In the genomic region with DNA sequence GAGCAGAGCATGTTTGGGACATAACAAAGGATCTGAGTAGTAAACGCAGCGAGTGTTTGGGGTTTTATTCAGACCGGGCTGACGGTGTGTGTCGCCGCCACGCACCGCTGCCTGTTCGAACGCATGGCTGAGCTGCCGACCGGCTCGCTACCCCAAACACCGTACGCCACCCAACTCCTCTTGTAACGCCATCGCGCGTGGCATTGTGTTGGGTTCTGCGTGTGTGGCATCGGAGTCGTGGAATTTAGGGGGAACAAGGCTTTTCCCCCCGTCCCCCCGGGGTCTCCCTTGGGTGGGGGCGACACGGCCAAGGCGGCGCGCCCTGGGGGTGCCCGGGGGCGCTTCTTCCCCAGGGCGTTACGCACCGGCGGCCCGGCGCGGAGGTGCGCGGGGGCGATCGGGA, we compare ENCODE assay signal across 2 cellular contexts.
TF ChIP-seq lines count a peak whose summit lies in the region.

No MANE protein-coding gene starts in this region.

TF ChIP-seq in IMR-90, 13 proteins besides CTCF, POLR2A, EP300 and RAD21:
- TF ChIP-seq ELK1 (IDR thresholded peaks at IDR 0.05; ENCODE audit: borderline replicate concordance, low read depth, low read length) = no peak
- peak; percentile 46; the same call in 1 of the 2 replicates for TF ChIP-seq MXI1 (IDR thresholded peaks at IDR 0.05; ENCODE audit: borderline replicate concordance, low read depth, low read length)

TF ChIP-seq in HepG2, 621 proteins besides CTCF, POLR2A, EP300 and RAD21:
- TF ChIP-seq ZNF891 (CRISPR knock-in tag; IDR thresholded peaks at IDR 0.05) (0 out of 2 replicates have a peak, but pooled peaks have one; percentile 1), EEA1 (CRISPR knock-in tag; IDR thresholded peaks at IDR 0.05; ENCODE audit: borderline replicate concordance) (0 out of 2 replicates have a peak, but pooled peaks have one; percentile 7), KDM5B (CRISPR knock-in tag; IDR thresholded peaks at IDR 0.05; ENCODE audit: borderline replicate concordance) (no peak), NR0B2 (CRISPR knock-in tag; IDR thresholded peaks at IDR 0.05) (0 out of 2 replicates have a peak, but pooled peaks have one; percentile 8), RFX5 (IDR thresholded peaks at IDR 0.05; ENCODE audit: low read depth, low read length) (no peak), ZNF781 (CRISPR knock-in tag; IDR thresholded peaks at IDR 0.05; ENCODE audit: borderline replicate concordance, not compliant biosample characterization) (no peak), RXRB (CRISPR knock-in tag; IDR thresholded peaks at IDR 0.05; ENCODE audit: borderline replicate concordance) (no peak), ZNF709 (CRISPR knock-in tag; IDR thresholded peaks at IDR 0.05) (0 out of 2 replicates have a peak, but pooled peaks have one; percentile 11), ZNF317 (CRISPR knock-in tag; IDR thresholded peaks at IDR 0.05) (no peak), EZH2 (conservative IDR thresholded peaks at IDR 0.05; ENCODE audit: low read depth, low read length) (0 out of 2 replicates have a peak, but pooled peaks have one; percentile 16), THAP7 (CRISPR knock-in tag; IDR thresholded peaks at IDR 0.05) (no peak), ZNF33A (CRISPR knock-in tag; IDR thresholded peaks at IDR 0.05; ENCODE audit: borderline replicate concordance) (no peak), ZNF83 (CRISPR knock-in tag; IDR thresholded peaks at IDR 0.05; ENCODE audit: borderline replicate concordance) (no peak), FLYWCH1 (CRISPR knock-in tag; IDR thresholded peaks at IDR 0.05) (0 out of 2 replicates have a peak, but pooled peaks have one; percentile 17), ZC3H4 (CRISPR knock-in tag; IDR thresholded peaks at IDR 0.05; ENCODE audit: borderline replicate concordance) (no peak), MED8 (CRISPR knock-in tag; IDR thresholded peaks at IDR 0.05; ENCODE audit: insufficient replicate concordance) (no peak), SAP130 (CRISPR knock-in tag; IDR thresholded peaks at IDR 0.05; ENCODE audit: low read depth) (no peak), GLI4 (CRISPR knock-in tag; IDR thresholded peaks at IDR 0.05; ENCODE audit: borderline replicate concordance) (0 out of 2 replicates have a peak, but pooled peaks have one; percentile 27), ZNF253 (CRISPR knock-in tag; IDR thresholded peaks at IDR 0.05; ENCODE audit: borderline replicate concordance) (0 out of 2 replicates have a peak, but pooled peaks have one; percentile 30), JUND (CRISPR knock-in tag; IDR thresholded peaks at IDR 0.05) (no peak), NR2F6 (IDR thresholded peaks at IDR 0.05) (no peak), NR2F6 (CRISPR knock-in tag; IDR thresholded peaks at IDR 0.05) (no peak), ZNF616 (CRISPR knock-in tag; IDR thresholded peaks at IDR 0.05; ENCODE audit: low read depth) (no peak), HOXA3 (CRISPR knock-in tag; IDR thresholded peaks at IDR 0.05) (no peak)
- TF ChIP-seq, protein P1, sequence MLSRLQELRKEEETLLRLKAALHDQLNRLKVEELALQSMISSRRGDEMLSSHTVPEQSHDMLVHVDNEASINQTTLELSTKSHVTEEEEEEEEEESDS (CRISPR knock-in tag; IDR thresholded peaks at IDR 0.05; ENCODE audit: borderline replicate concordance) = no peak
- TF ChIP-seq, protein P2, sequence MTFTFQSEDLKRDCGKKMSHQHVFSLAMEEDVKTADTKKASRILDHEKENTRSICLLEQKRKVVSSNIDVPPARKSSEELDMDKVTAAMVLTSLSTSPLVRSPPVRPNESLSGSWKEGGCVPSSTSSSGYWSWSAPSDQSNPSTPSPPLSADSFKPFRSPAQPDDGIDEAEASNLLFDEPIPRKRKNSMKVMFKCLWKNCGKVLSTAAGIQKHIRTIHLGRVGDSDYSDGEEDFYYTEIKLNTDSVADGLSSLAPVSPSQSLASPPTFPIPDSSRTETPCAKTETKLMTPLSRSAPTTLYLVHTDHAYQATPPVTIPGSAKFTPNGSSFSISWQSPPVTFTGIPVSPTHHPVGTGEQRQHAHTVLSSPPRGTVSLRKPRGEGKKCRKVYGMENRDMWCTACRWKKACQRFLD (CRISPR knock-in tag; IDR thresholded peaks at IDR 0.05; ENCODE audit: borderline replicate concordance) = 0 out of 2 replicates have a peak, but pooled peaks have one; percentile 5
- TF ChIP-seq, protein P3, sequence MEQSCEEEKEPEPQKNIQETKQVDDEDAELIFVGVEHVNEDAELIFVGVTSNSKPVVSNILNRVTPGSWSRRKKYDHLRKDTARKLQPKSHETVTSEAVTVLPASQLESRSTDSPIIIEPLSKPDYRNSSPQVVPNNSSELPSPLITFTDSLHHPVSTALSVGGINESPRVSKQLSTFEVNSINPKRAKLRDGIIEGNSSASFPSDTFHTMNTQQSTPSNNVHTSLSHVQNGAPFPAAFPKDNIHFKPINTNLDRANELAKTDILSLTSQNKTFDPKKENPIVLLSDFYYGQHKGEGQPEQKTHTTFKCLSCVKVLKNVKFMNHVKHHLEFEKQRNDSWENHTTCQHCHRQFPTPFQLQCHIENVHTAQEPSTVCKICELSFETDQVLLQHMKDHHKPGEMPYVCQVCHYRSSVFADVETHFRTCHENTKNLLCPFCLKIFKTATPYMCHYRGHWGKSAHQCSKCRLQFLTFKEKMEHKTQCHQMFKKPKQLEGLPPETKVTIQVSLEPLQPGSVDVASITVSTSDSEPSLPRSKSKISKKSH (CRISPR knock-in tag; IDR thresholded peaks at IDR 0.05; ENCODE audit: borderline replicate concordance) = no peak
